In the genomic region with DNA sequence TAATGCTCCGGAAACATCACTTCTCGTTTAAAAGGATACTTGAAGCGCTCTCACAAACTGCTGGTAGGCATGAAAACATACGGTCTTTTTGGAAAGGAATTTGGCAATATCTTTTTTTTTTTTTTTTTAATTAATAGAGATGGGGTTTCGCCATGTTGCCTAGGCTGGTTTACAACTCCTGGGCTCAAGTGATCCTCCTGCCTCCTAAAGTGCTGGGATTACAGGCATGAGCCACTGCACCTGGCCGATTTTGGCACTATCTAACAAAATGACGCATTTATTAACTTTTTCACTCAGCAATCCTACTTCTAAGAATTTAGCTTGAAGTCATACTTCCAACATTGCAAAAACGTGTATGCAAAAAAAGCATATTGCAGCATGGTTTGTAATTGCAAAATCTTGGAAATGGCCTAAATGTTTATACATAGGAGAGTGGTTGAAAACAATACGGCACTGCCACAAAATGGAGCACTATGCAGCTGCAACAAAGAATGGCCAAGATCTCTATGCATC, we compare ENCODE assay signal across 10 cellular contexts. TPM values are rescaled to one million over a fixed set of nuclear protein-coding genes. Genes with fewer than 3 reads are reported as not detected.
DNase-seq lines count a peak whose midpoint lies in the region; TF ChIP-seq lines count a peak whose summit lies in the region.
"Had no signal": no experiment of that assay in that cellular context is flagged by ENCODE, and none has a peak within 500 bp of the region (broad histone marks: within the 10 kb centered on the region; RNA-seq: fewer than 3 reads in every experiment).

No MANE protein-coding gene starts in this region.

- H3K27ac Mint-ChIP-seq in Caco-2 (ENCODE audit: unreplicated experiment), result no peak overlapping the region
- H3K27ac Mint-ChIP-seq in neural crest cell (ENCODE audit: unreplicated experiment), result no peak overlapping the region
- H3K27ac Mint-ChIP-seq: H9 had no signal

- intact Hi-C loops in Caco-2 (cut with micrococcal nuclease; ENCODE audit: unreplicated experiment) (no loop called here), thyroid gland (cut with DNase I) (loop anchor here (10.0 kb wide), 1 partner anchor 343 kb away; no protein-coding TSS in a partner anchor)

- peaks cover 6% of the 10 kb centered on the region; the same call in 1 of the 2 replicates for H3K4me1 ChIP-seq in Caco-2
- peaks cover 15% of the 10 kb centered on the region for H3K4me1 ChIP-seq in Loucy (ENCODE audit: insufficient read depth, low read length, poor library complexity, severe bottlenecking)
- H3K4me1 ChIP-seq in endocrine pancreas (ENCODE audit: control insufficient read depth, insufficient read depth, low read length), result no peaks in the 10 kb centered on the region
- peaks cover 6 to 7% of the 10 kb centered on the region in 2 donors for H3K4me1 ChIP-seq in thyroid gland

- BruUV-seq in Caco-2 (replicated peaks; lab: Mats Ljungman, UMichigan), result no TSS peak

- H3K4me3 ChIP-seq in Caco-2 (ENCODE audit: low read depth, low read length) (no peak overlapping the region), Loucy (ENCODE audit: low read length, poor library complexity, severe bottlenecking) (no peak overlapping the region), endocrine pancreas (ENCODE audit: control insufficient read depth, insufficient read depth, low read length) (peak overlapping the region; percentile 14), thyroid gland (replicated peaks in 1 of 3) (no peak overlapping the region)

- no peak overlapping the region for H3K27ac ChIP-seq in thyroid gland

- H3K4me1 Mint-ChIP-seq in Caco-2 (ENCODE audit: low read depth, unreplicated experiment) (peaks cover 7% of the 10 kb centered on the region), neural crest cell (peaks cover 16% of the 10 kb centered on the region)

- H3K79me2 ChIP-seq in Loucy (ENCODE audit: insufficient read depth, low read length), result peaks cover 26% of the 10 kb centered on the region

- no peak for TF ChIP-seq POLR2A in thyroid gland (IDR thresholded peaks at IDR 0.05)

- H3K4me2 ChIP-seq in Loucy (ENCODE audit: low read depth, low read length, poor library complexity, severe bottlenecking), result no peak overlapping the region

- H4K20me1 ChIP-seq in Loucy (ENCODE audit: insufficient read depth, low read length, poor library complexity, severe bottlenecking), result peaks cover 13% of the 10 kb centered on the region

- H3K9ac ChIP-seq in Loucy (ENCODE audit: low read depth, low read length, poor library complexity, severe bottlenecking) (no peak overlapping the region), endocrine pancreas (ENCODE audit: control insufficient read depth, insufficient read depth, low read length) (no peak overlapping the region)

- H3K4me3 Mint-ChIP-seq in Caco-2 (ENCODE audit: unreplicated experiment) (peak overlapping the region; percentile 59), neural crest cell (peak overlapping the region; percentile 82)

- H3K36me3 ChIP-seq in Caco-2 (ENCODE audit: control insufficient read depth, insufficient read depth, low read length) (no peaks in the 10 kb centered on the region), Loucy (ENCODE audit: insufficient read depth, low read length) (no peaks in the 10 kb centered on the region), endocrine pancreas (ENCODE audit: control insufficient read depth, insufficient read depth, low read length) (no peaks in the 10 kb centered on the region), thyroid gland (no peaks in the 10 kb centered on the region)

- no peak for DNase-seq in Caco-2
- no peak for DNase-seq in neural crest cell (ENCODE audit: low read depth, low spot score)
- no peak for DNase-seq in thyroid gland
- no peak for DNase-seq in SIG-M5 treated with dmso at 0.1 percent for 504 hours (lab: John Stamatoyannopoulos, UW; ENCODE audit: unreplicated experiment)
- no peak for DNase-seq in activated CD4-positive, CD25-positive, alpha-beta regulatory T cell (lab: John Stamatoyannopoulos, UW)
- DNase-seq: C1 segment of cervical spinal cord, H9, Karpas-422 had no signal

- 78 to 83% methylated on average over 9 of the region's 9 CpGs for WGBS in thyroid gland, 2 donors

- H2AFZ ChIP-seq in Loucy (ENCODE audit: low read length), result peak overlapping the region; percentile 60

- no peaks in the 10 kb centered on the region for H3K9me2 ChIP-seq in Loucy (replicated peaks; ENCODE audit: low read depth, low read length)

- no peaks in the 10 kb centered on the region for H3F3A ChIP-seq in Loucy (ENCODE audit: low read depth)

- H3K27me3 Mint-ChIP-seq in Caco-2 (ENCODE audit: insufficient read depth, unreplicated experiment) (no peaks in the 10 kb centered on the region), neural crest cell (ENCODE audit: low read depth) (no peaks in the 10 kb centered on the region)

- TF ChIP-seq CTCF in Caco-2 (IDR thresholded peaks at IDR 0.05; ENCODE audit: insufficient read depth in 1 of 2, low read depth in 1 of 2, low read length in 1 of 2, severe bottlenecking in 1 of 2, unreplicated experiment in 1 of 2), result no peak
- no peak for TF ChIP-seq CTCF in Loucy (conservative IDR thresholded peaks at IDR 0.05; ENCODE audit: low read length)
- TF ChIP-seq CTCF in neural crest cell (conservative IDR thresholded peaks at IDR 0.05), result no peak
- TF ChIP-seq CTCF in thyroid gland (IDR thresholded peaks at IDR 0.05), result no peak

- POLR2A ChIA-PET in Caco-2 (lab: Charles Lee), result no interaction called here

- H3K36me3 Mint-ChIP-seq in Caco-2 (ENCODE audit: insufficient read depth, unreplicated experiment), result peaks cover 18% of the 10 kb centered on the region
- H3K36me3 Mint-ChIP-seq in neural crest cell (ENCODE audit: low read depth), result no peaks in the 10 kb centered on the region

- H3K9me3 Mint-ChIP-seq in Caco-2 (ENCODE audit: unreplicated experiment) (no peaks in the 10 kb centered on the region), neural crest cell (no peaks in the 10 kb centered on the region)
- H3K9me3 Mint-ChIP-seq: H9 had no signal

- no peaks in the 10 kb centered on the region for H3K27me3 ChIP-seq in Caco-2 (replicated peaks; ENCODE audit: control insufficient read depth, insufficient read depth, low read length)
- no peaks in the 10 kb centered on the region for H3K27me3 ChIP-seq in Loucy (ENCODE audit: insufficient read depth, low read length, poor library complexity, severe bottlenecking)
- H3K27me3 ChIP-seq in endocrine pancreas (ENCODE audit: control insufficient read depth, insufficient read depth, low read length), result no peaks in the 10 kb centered on the region
- no peaks in the 10 kb centered on the region for H3K27me3 ChIP-seq in thyroid gland

- CTCF ChIA-PET in Caco-2 (lab: Charles Lee), result no interaction called here

- H3K9me3 ChIP-seq in Caco-2 (no peaks in the 10 kb centered on the region), Loucy (ENCODE audit: insufficient read depth, low read depth, low read length) (no peaks in the 10 kb centered on the region), endocrine pancreas (ENCODE audit: control insufficient read depth, low read length) (no peaks in the 10 kb centered on the region), thyroid gland (no peaks in the 10 kb centered on the region)

RNA-seq across cellular contexts. Expression of a gene that starts 2.2 kb away (rescaled TPM):
- 16.8 and 18.5 TPM in 2 replicates for total RNA-seq in Caco-2 (2022)
- total RNA-seq in neural crest cell, result 28.2 and 30.7 TPM in 2 replicates
- total RNA-seq in thyroid gland, result 1 to 10 TPM in 1 of 4 donors, under 1 TPM in 3; 0.15 to 1.6 (median 0.57) TPM
